In genomic region chr16:18926189-18926865, GRCh38 we compare ENCODE assay signal across 8 cellular contexts.
DNase-seq lines count a peak whose midpoint lies in the region; ATAC-seq and TF ChIP-seq lines count a peak whose summit lies in the region.
"Not testable (repeated sequence)": the region's sequence is repeated elsewhere in the genome, so short reads cannot be mapped to it uniquely, and the experiment has no call there.

Gene SMG1 (minus strand): TSS chr16:18926408. CDS start chr16:18926041, 367 bp downstream.

- DNase-seq in NCI-H69 (lab: John Stamatoyannopoulos, UW) (peak; percentile 98), cortex of kidney (lab: John Stamatoyannopoulos, UW) (peak; percentile 26), left kidney (ENCODE audit: low read depth, low spot score) (peak; percentile 97)
- DNase-seq in activated CD4-positive, alpha-beta T cell treated with anti-CD3 and anti-CD28 coated beads, Interleukin-2, amount 50 U/mL, for 1 hour: peak; percentile 89
- DNase-seq in stimulated activated CD4-positive, alpha-beta T cell treated with anti-CD3 and anti-CD28 coated beads, Interleukin-1b, Interleukin-23, amount 100 ng/mL, for 48 hours: peak; percentile 96

- TF ChIP-seq CTCF in C4-2B (conservative IDR thresholded peaks at IDR 0.05): not testable (repeated sequence)

- peak within 1 kb of the TSS; percentile 83 for H3K27ac ChIP-seq in C4-2B

- ATAC-seq in GM19372 (IDR thresholded peaks at IDR 0.05; ENCODE audit: low read depth, unreplicated experiment): peak; percentile 74
- peak; percentile 81 for ATAC-seq in HG03521 (IDR thresholded peaks at IDR 0.05; ENCODE audit: unreplicated experiment)

Comparison
In these comparisons a context has a peak if more than half of its experiments do, and no peak if none do; other contexts are left out.
1. Peak in every context shown above with its lines: DNase-seq, ATAC-seq and H3K27ac ChIP-seq.
2. DNase-seq: peak in every context shown above with its lines; median percentile 98 in NCI-H69; 97 in left kidney; 96 in stimulated activated CD4-positive, alpha-beta T cell treated with anti-CD3 and anti-CD28 coated beads, Interleukin-1b, Interleukin-23, amount 100 ng/mL, for 48 hours; 89 in activated CD4-positive, alpha-beta T cell treated with anti-CD3 and anti-CD28 coated beads, Interleukin-2, amount 50 U/mL, for 1 hour; 26 in cortex of kidney.